ENCODE assay signal across 8 cellular contexts in genomic region chr2:110465312-110465711, GRCh38. TPM values are rescaled to one million over a fixed set of nuclear protein-coding genes. Genes with fewer than 3 reads are reported as not detected.
DNase-seq lines count a peak whose midpoint lies in the region; ATAC-seq and TF ChIP-seq lines count a peak whose summit lies in the region.
"Not testable (repeated sequence)": the region's sequence is repeated elsewhere in the genome, so short reads cannot be mapped to it uniquely, and the experiment has no call there.

No MANE protein-coding gene starts in this region.

- peak; percentile 93 for ATAC-seq in GM18511 (IDR thresholded peaks at IDR 0.05; ENCODE audit: unreplicated experiment)
- peak; percentile 95 for ATAC-seq in GM19395 (IDR thresholded peaks at IDR 0.05; ENCODE audit: unreplicated experiment)
- peak; percentile 89 for ATAC-seq in GM21717 (IDR thresholded peaks at IDR 0.05; ENCODE audit: unreplicated experiment)
- ATAC-seq in HG02798 (IDR thresholded peaks at IDR 0.05; ENCODE audit: poor library complexity, unreplicated experiment) = peak; percentile 72
- ATAC-seq in HG03135 (IDR thresholded peaks at IDR 0.05; ENCODE audit: unreplicated experiment) = peak; percentile 65
- ATAC-seq in HG03575 (IDR thresholded peaks at IDR 0.05; ENCODE audit: extremely low read depth, insufficient number of reproducible peaks, low FRiP score, unreplicated experiment) = peak; percentile 73
- ATAC-seq in gastroesophageal sphincter = peak; percentile 78
- ATAC-seq in gastrocnemius medialis = peak; percentile 87 to 93

- DNase-seq in gastrocnemius medialis = not testable (repeated sequence)

- TF ChIP-seq EP300 in gastroesophageal sphincter (IDR thresholded peaks at IDR 0.05) = not testable (repeated sequence)

- intact Hi-C loops in gastrocnemius medialis (cut with DNase I; ENCODE audit: low total_unique reads) = not testable (repeated sequence)

- H3K4me3 ChIP-seq in gastroesophageal sphincter, gastrocnemius medialis: not testable (repeated sequence)

- in situ Hi-C loops in gastrocnemius medialis (cut with MboI; ENCODE audit: low sequenced_read_pairs in 4 of 4) = not testable (repeated sequence)

- H3K36me3 ChIP-seq in gastroesophageal sphincter, gastrocnemius medialis: not testable (repeated sequence)

- not testable (repeated sequence) for TF ChIP-seq CTCF in gastroesophageal sphincter (IDR thresholded peaks at IDR 0.05); gastrocnemius medialis (IDR thresholded peaks at IDR 0.05 in 4 of 5, conservative IDR thresholded peaks at IDR 0.05 in 1 of 5)

- H3K4me1 ChIP-seq in gastroesophageal sphincter, gastrocnemius medialis: not testable (repeated sequence)

- not testable (repeated sequence) for H3K27me3 ChIP-seq in gastroesophageal sphincter, gastrocnemius medialis

- not testable (repeated sequence) for H3K27ac ChIP-seq in gastroesophageal sphincter, gastrocnemius medialis

- no CpG with 5 or more reads among the region's 8 CpGs for WGBS in gastroesophageal sphincter (ENCODE audit: low coverage in 1 of 2), 2 donors

- not testable (repeated sequence) for TF ChIP-seq POLR2A in gastroesophageal sphincter (IDR thresholded peaks at IDR 0.05); gastrocnemius medialis (IDR thresholded peaks at IDR 0.05)

- not testable (repeated sequence) for H3K9me3 ChIP-seq in gastroesophageal sphincter, gastrocnemius medialis

RNA-seq across cellular contexts. Expression of gene LIMS4, which starts 7.3 kb away (rescaled TPM):
- total RNA-seq in gastroesophageal sphincter = 1 to 10 TPM; 2.6 to 5.6 (median 4.9) TPM
- total RNA-seq in gastrocnemius medialis = 1 to 10 TPM in 3 of 4 donors, under 1 TPM in 1; 0.32 to 2.9 (median 1.8) TPM
